7 cellular contexts compared by ENCODE assay signal in the genomic region with DNA sequence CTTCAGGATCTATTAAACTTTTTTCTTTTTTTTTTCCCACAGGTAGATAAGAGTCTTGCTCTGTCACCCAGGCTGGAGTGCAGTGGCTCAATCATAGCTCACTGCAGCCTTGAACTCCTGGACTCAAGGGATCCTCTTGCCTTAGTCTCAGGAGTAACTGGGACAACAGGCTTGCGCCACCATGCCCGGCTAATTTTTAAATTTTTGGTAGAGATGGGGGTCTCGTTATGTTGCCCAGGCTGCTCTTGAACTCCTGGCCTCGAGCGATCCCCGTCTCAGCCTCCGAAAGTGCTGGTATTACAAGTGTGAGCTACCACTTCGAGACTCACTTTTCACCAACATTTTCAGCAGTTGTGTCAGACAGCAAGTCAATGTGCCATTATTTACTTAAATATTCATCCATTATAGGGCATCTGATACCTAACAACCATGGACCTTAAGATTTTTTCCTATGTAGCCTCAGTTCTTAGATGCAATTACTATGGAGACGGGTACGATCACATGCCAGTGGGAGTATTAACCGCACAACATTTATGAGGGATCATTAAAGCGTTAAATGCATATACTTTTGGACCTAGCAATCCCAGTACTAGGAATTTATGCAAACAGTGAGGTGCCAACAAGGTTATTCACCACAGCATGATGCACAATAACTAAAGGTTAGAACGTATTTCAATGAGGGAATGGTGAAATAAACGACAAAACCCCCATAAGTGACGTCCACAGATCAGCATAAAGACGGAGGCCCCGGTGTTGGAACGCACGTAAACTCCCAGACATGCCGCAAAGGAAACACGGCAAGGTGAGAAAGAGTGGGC. TPM values are rescaled to one million over a fixed set of nuclear protein-coding genes. Genes with fewer than 3 reads are reported as not detected.
DNase-seq lines count a peak whose midpoint lies in the region; ATAC-seq, FAIRE-seq and TF ChIP-seq lines count a peak whose summit lies in the region.
"Had no signal": no experiment of that assay in that cellular context is flagged by ENCODE, and none has a peak within 500 bp of the region (broad histone marks: within the 10 kb centered on the region; RNA-seq: fewer than 3 reads in every experiment).

No MANE protein-coding gene starts in this region.

- intact Hi-C loops in Panc1 (cut with micrococcal nuclease; ENCODE audit: unreplicated experiment), result no loop called here

- FAIRE-seq in small intestine (lab: Jason Lieb, UNC), result no peak

- in situ Hi-C loops in Panc1 (cut with HindIII; ENCODE audit: low pct_unique_long_range_greater_than_20kb, low sequenced_read_pairs), result no loop called here

- H3K36me3 ChIP-seq in Panc1 (ENCODE audit: control insufficient read depth, insufficient read depth, low read length), result peaks cover 8% of the 10 kb centered on the region
- H3K36me3 ChIP-seq in small intestine (ENCODE audit: control insufficient read depth in 2 of 2, insufficient read depth in 2 of 2, low read length in 2 of 2), result no peaks in the 10 kb centered on the region

- H3K9me3 ChIP-seq in Panc1 (ENCODE audit: control insufficient read depth, insufficient read depth, low read depth, low read length) (no peaks in the 10 kb centered on the region), small intestine (ENCODE audit: control insufficient read depth, low read depth) (no peaks in the 10 kb centered on the region)

- TF ChIP-seq CTCF in Panc1 (IDR thresholded peaks at IDR 0.05), result no peak

- BruUV-seq in Panc1 (replicated peaks; lab: Mats Ljungman, UMichigan), result TSS peak; percentile 85

- 15 to 26% (median 21%) methylated on average over 21 of the region's 21 CpGs for WGBS in small intestine, 3 donors

- H3K4me3 ChIP-seq in Panc1 (ENCODE audit: low read depth in 2 of 2, low read length in 2 of 2) (peak overlapping the region; percentile 66 to 70), small intestine (ENCODE audit: low read depth in 1 of 2, low read length in 2 of 2) (peak overlapping the region; percentile 58 to 62)

- POLR2A ChIA-PET in Panc1 (lab: Charles Lee), result interaction anchor here (0.8 kb wide), 1 partner anchor 19 kb away, joined by 3 read pairs; no protein-coding TSS in a partner anchor

- H3K4me1 ChIP-seq in Panc1 (ENCODE audit: control insufficient read depth, insufficient read depth, low read length) (peaks cover 26% of the 10 kb centered on the region), small intestine (ENCODE audit: control insufficient read depth in 2 of 2, insufficient read depth in 1 of 2, low read depth in 1 of 2, low read length in 1 of 2) (peaks cover 2% of the 10 kb centered on the region in 2 donors)

- peak; percentile 16 for ATAC-seq in GM19395 (IDR thresholded peaks at IDR 0.05; ENCODE audit: unreplicated experiment)
- ATAC-seq in Panc1, result peak; percentile 34
- ATAC-seq in GM21786 (IDR thresholded peaks at IDR 0.05; ENCODE audit: unreplicated experiment), result no peak

- DNase-seq in Panc1 (ENCODE audit: low read depth, low spot score) (no peak), epithelial cell of prostate (ENCODE audit: low read depth, low spot score) (no peak), small intestine (peak; percentile 19), HPDE6-E6E7 (ENCODE audit: extremely low spot score) (no peak)

- H3K27ac ChIP-seq in Panc1 (ENCODE audit: low read length) (peak overlapping the region; percentile 94), epithelial cell of prostate (peak overlapping the region; percentile 93), small intestine (ENCODE audit: low read depth in 1 of 2, low read length in 1 of 2) (peak overlapping the region; percentile 56 to 96)

- H3K27me3 ChIP-seq in Panc1 (ENCODE audit: control insufficient read depth, insufficient read depth, low read length) (no peaks in the 10 kb centered on the region), small intestine (ENCODE audit: control insufficient read depth in 2 of 2, insufficient read depth in 2 of 2, low read length in 2 of 2) (no peaks in the 10 kb centered on the region)

- CTCF ChIA-PET in Panc1 (lab: Charles Lee), result interaction anchor here (1.7 kb wide), 1 partner anchor 20 kb away, joined by 3 read pairs; no protein-coding TSS in a partner anchor

RNA-seq across cellular contexts. Expression of gene SIRT3, which starts 0.8 kb away (rescaled TPM):
- 37.5 TPM for total RNA-seq in Panc1 (2021; ENCODE audit: unreplicated experiment)
- 56.2 TPM for polyA plus RNA-seq in Panc1 (2012; ENCODE audit: insufficient read length)
- polyA plus RNA-seq in small intestine, result 10 to 100 TPM; 15.9 to 23.0 (median 16.1) TPM

RNA-seq across cellular contexts. Expression of gene PSMD13, which starts 1.4 kb away (rescaled TPM):
- total RNA-seq in Panc1 (2021; ENCODE audit: unreplicated experiment), result 271 TPM
- polyA plus RNA-seq in Panc1 (2012; ENCODE audit: insufficient read length), result 202 TPM
- polyA plus RNA-seq in small intestine, result 100 to 1,000 TPM; 144 to 159 (median 155) TPM

RNA-seq across cellular contexts. Expression of gene RIC8A, which starts 27.9 kb away (rescaled TPM):
- total RNA-seq in Panc1 (2021; ENCODE audit: unreplicated experiment), result 264 TPM
- 259 TPM for polyA plus RNA-seq in Panc1 (2012; ENCODE audit: insufficient read length)
- polyA plus RNA-seq in small intestine, result 10 to 100 TPM; 59.1 to 64.3 (median 62.6) TPM

RNA-seq across cellular contexts. Expression of gene BET1L, which starts 28.2 kb away (rescaled TPM):
- total RNA-seq in Panc1 (2021; ENCODE audit: unreplicated experiment), result 89.0 TPM
- polyA plus RNA-seq in Panc1 (2012; ENCODE audit: insufficient read length), result 78.9 TPM
- 10 to 100 TPM; 30.4 to 39.8 (median 31.1) TPM for polyA plus RNA-seq in small intestine

RNA-seq across cellular contexts. Expression of gene SCGB1C1, which starts 42.5 kb away (rescaled TPM):
- not detected for total RNA-seq in Panc1 (2021; ENCODE audit: unreplicated experiment)
- not detected for polyA plus RNA-seq in Panc1 (2012; ENCODE audit: insufficient read length)
- polyA plus RNA-seq in small intestine, result not detected
- total RNA-seq: dermis microvascular lymphatic vessel endothelial cell had no signal
